Comparison of ENCODE assay signal across 11 cellular contexts in the genomic region with DNA sequence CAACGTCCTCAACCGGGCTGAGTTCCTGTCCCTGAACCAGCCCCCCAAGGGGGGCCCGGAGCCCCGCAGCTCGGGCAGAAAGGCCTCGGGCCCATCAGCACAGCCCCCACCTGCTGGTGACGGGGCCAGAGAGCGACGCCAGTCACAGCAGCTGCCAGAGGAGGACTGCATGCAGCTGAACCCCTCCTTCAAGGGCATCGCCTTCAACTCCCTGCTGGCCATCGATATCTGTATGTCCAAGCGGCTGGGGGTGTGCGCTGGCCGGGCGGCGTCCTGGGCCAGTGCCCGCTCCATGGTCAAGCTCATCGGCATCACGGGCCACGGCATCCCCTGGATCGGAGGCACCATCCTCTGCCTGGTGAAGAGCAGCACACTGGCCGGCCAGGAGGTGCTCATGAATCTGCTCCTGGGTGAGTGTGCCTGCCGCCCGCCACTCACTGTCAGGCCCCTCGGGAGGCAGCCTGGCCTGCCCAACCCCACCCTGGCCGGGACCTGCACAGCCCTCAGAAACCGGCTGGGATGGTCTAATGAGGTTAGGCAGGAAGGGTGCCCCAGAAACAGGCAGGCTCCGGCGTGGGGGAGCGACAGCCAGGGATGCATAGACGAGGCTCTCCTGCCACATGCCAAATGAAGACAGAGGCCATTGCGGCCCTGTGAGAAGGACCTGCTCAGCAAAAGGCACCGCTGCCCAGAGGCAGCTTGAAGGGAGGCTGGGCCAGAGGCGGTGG. TPM values are rescaled to one million over a fixed set of nuclear protein-coding genes. Genes with fewer than 3 reads are reported as not detected.
A peak's percentile ranks its signal among the peaks of the same experiment; 100 is the strongest.
DNase-seq lines count a peak whose midpoint lies in the region; ATAC-seq and TF ChIP-seq lines count a peak whose summit lies in the region.
"Had no signal": no experiment of that assay in that cellular context is flagged by ENCODE, and none has a peak within 500 bp of the region (broad histone marks: within the 10 kb centered on the region; RNA-seq: fewer than 3 reads in every experiment).

No MANE protein-coding gene starts in this region.

- H2AK5ac ChIP-seq in IMR-90 (ENCODE audit: low read depth, low read length) = no peak overlapping the region

- H2AFZ ChIP-seq in IMR-90 (replicated peaks; ENCODE audit: low read length, poor library complexity) = peak overlapping the region; percentile 93
- H2AFZ ChIP-seq in Karpas-422 (ENCODE audit: low read length) = no peak overlapping the region

- no peaks in the 10 kb centered on the region for H3K79me2 ChIP-seq in Karpas-422 (ENCODE audit: low read length)

- no peak for TF ChIP-seq CTCF in IMR-90 (conservative IDR thresholded peaks at IDR 0.05; ENCODE audit: low read depth, low read length)
- TF ChIP-seq CTCF in colonic mucosa (IDR thresholded peaks at IDR 0.05) = no peak
- TF ChIP-seq CTCF in right lobe of liver (IDR thresholded peaks at IDR 0.05) = no peak
- no peak for TF ChIP-seq CTCF in progenitor cell of endocrine pancreas (IDR thresholded peaks at IDR 0.05; ENCODE audit: unreplicated experiment)

- H3K27me3 Mint-ChIP-seq in progenitor cell of endocrine pancreas = no peaks in the 10 kb centered on the region
- H3K27me3 Mint-ChIP-seq in activated T-cell treated with anti-CD3 and anti-CD28 coated beads, Interleukin-2, amount 50 U/mL, for 24 hours = no peaks in the 10 kb centered on the region

- H3K14ac ChIP-seq in IMR-90 (replicated peaks; ENCODE audit: low read depth, low read length) = no peak overlapping the region

- H4K5ac ChIP-seq in IMR-90 (ENCODE audit: low read depth, low read length) = no peak overlapping the region; the same call in 1 of the 2 replicates

- intact Hi-C loops in IMR-90 (cut with micrococcal nuclease) (no loop called here), colonic mucosa (cut with DNase I) (no loop called here), right lobe of liver (cut with DNase I) (no loop called here)

- no peaks in the 10 kb centered on the region for H3K36me3 ChIP-seq in IMR-90 (ENCODE audit: control insufficient read depth, insufficient read depth, low read length)
- no peaks in the 10 kb centered on the region for H3K36me3 ChIP-seq in colonic mucosa
- no peaks in the 10 kb centered on the region for H3K36me3 ChIP-seq in right lobe of liver
- H3K36me3 ChIP-seq in stomach smooth muscle (ENCODE audit: control insufficient read depth in 2 of 2, insufficient read depth in 2 of 2, low read length in 2 of 2) = peaks cover 0 to 3% of the 10 kb centered on the region in 2 donors
- no peaks in the 10 kb centered on the region for H3K36me3 ChIP-seq in Karpas-422 (ENCODE audit: insufficient read depth, low read length)
- H3K36me3 ChIP-seq: neutrophil had no signal

- CTCF ChIA-PET in IMR-90 (lab: Yijun Ruan, JAX) = no interaction called here

- 89% methylated on average over 28 of the region's 34 CpGs; no CpG with 5 or more reads in 1 of the 2 experiments for WGBS in IMR-90 (ENCODE audit: extremely low coverage in 2 of 2, insufficient read length in 1 of 2), 2 experiments
- WGBS in right lobe of liver (ENCODE audit: insufficient coverage, low coverage, low lambda C conversion rate, missing lambda C conversion rate) = no CpG with 5 or more reads among the region's 34 CpGs

- BruUV-seq in IMR-90 (replicated peaks; lab: Mats Ljungman, UMichigan) = no TSS peak

- no peak overlapping the region for H3K56ac ChIP-seq in IMR-90 (ENCODE audit: extremely low read depth, insufficient read depth, low read length)

- H3K4me3 Mint-ChIP-seq in progenitor cell of endocrine pancreas (ENCODE audit: low read depth) = no peak overlapping the region
- H3K4me3 Mint-ChIP-seq in activated T-cell treated with anti-CD3 and anti-CD28 coated beads, Interleukin-2, amount 50 U/mL, for 24 hours = no peak overlapping the region

- in situ Hi-C loops in IMR-90 (cut with MboI; ENCODE audit: low sequenced_read_pairs) = no loop called here

- peak overlapping the region in 1 of 2 experiments; percentile 86; a peak in 2 of 4 replicates for H4K8ac ChIP-seq in IMR-90 (ENCODE audit: low read depth in 2 of 2, low read length in 2 of 2)

- no peak overlapping the region for H3K27ac Mint-ChIP-seq in progenitor cell of endocrine pancreas
- H3K27ac Mint-ChIP-seq in activated T-cell treated with anti-CD3 and anti-CD28 coated beads, Interleukin-2, amount 50 U/mL, for 24 hours = no peak overlapping the region

- no peaks in the 10 kb centered on the region for H3K36me3 Mint-ChIP-seq in progenitor cell of endocrine pancreas (ENCODE audit: insufficient read depth)
- no peaks in the 10 kb centered on the region for H3K36me3 Mint-ChIP-seq in activated T-cell treated with anti-CD3 and anti-CD28 coated beads, Interleukin-2, amount 50 U/mL, for 24 hours (ENCODE audit: low read depth)

- H3K9me3 Mint-ChIP-seq in progenitor cell of endocrine pancreas (ENCODE audit: low read depth) = no peaks in the 10 kb centered on the region
- no peaks in the 10 kb centered on the region for H3K9me3 Mint-ChIP-seq in activated T-cell treated with anti-CD3 and anti-CD28 coated beads, Interleukin-2, amount 50 U/mL, for 24 hours

- H4K91ac ChIP-seq in IMR-90 (ENCODE audit: insufficient read depth, low read depth, low read length) = no peak overlapping the region

- no peak for TF ChIP-seq RAD21 in IMR-90 (IDR thresholded peaks at IDR 0.05; ENCODE audit: low read length)

- H3K18ac ChIP-seq in IMR-90 (ENCODE audit: low read depth, low read length) = no peak overlapping the region

- H3K9me3 ChIP-seq in IMR-90 (ENCODE audit: control insufficient read depth, insufficient read depth, low read length) (no peaks in the 10 kb centered on the region), colonic mucosa (no peaks in the 10 kb centered on the region), right lobe of liver (no peaks in the 10 kb centered on the region), stomach smooth muscle (ENCODE audit: control insufficient read depth in 2 of 2, low read length in 2 of 2) (no peaks in the 10 kb centered on the region), Karpas-422 (ENCODE audit: low read length) (no peaks in the 10 kb centered on the region)
- H3K9me3 ChIP-seq: neutrophil had no signal

- H3K4me1 Mint-ChIP-seq in progenitor cell of endocrine pancreas (ENCODE audit: low read depth) = peaks cover 1% of the 10 kb centered on the region
- H3K4me1 Mint-ChIP-seq in activated T-cell treated with anti-CD3 and anti-CD28 coated beads, Interleukin-2, amount 50 U/mL, for 24 hours (ENCODE audit: low read depth) = no peaks in the 10 kb centered on the region

- DNase-seq in IMR-90 = no peak
- DNase-seq in colonic mucosa = no peak
- no peak for DNase-seq in right lobe of liver
- no peak for DNase-seq in progenitor cell of endocrine pancreas (ENCODE audit: low spot score, unreplicated experiment)
- no peak for DNase-seq in Karpas-422
- DNase-seq in NCI-H1105 treated with DMSO at 0.1 percent for 48 hours (lab: John Stamatoyannopoulos, UW) = no peak
- DNase-seq in activated T-cell treated with anti-CD3 and anti-CD28 coated beads, Interleukin-2, amount 50 U/mL, for 24 hours = no peak
- DNase-seq: GDM1, SW 1271 had no signal

- no peak overlapping the region for H2BK20ac ChIP-seq in IMR-90 (ENCODE audit: low read depth, low read length)

- H3K4ac ChIP-seq in IMR-90 (ENCODE audit: low read depth, low read length) = no peak overlapping the region

- H3K27ac ChIP-seq in IMR-90 (ENCODE audit: insufficient read depth, low read length) (no peak overlapping the region), colonic mucosa (no peak overlapping the region), right lobe of liver (no peak overlapping the region), stomach smooth muscle (ENCODE audit: low read length) (peak overlapping the region; percentile 37), Karpas-422 (ENCODE audit: low read length) (no peak overlapping the region)
- H3K27ac ChIP-seq: neutrophil had no signal

- POLR2A ChIA-PET in IMR-90 (lab: Charles Lee; ENCODE audit: unreplicated experiment) = no interaction called here

- H3K4me1 ChIP-seq in IMR-90 (ENCODE audit: control insufficient read depth, insufficient read depth, low read length) (no peaks in the 10 kb centered on the region), colonic mucosa (no peaks in the 10 kb centered on the region), right lobe of liver (no peaks in the 10 kb centered on the region), stomach smooth muscle (ENCODE audit: control insufficient read depth, insufficient read depth, low read length) (peaks cover 21% of the 10 kb centered on the region), Karpas-422 (ENCODE audit: low read length) (peaks cover 4% of the 10 kb centered on the region; the same call in 1 of the 2 replicates)

- no peak overlapping the region for H2BK120ac ChIP-seq in IMR-90 (ENCODE audit: low read depth, low read length)

- no peak overlapping the region for H2BK15ac ChIP-seq in IMR-90 (ENCODE audit: low read depth, low read length)

- no peak overlapping the region for H2BK5ac ChIP-seq in IMR-90 (ENCODE audit: low read depth, low read length, poor library complexity, severe bottlenecking)

- dilution Hi-C loops in IMR-90 (cut with HindIII; ENCODE audit: low sequenced_read_pairs, unreplicated experiment) = no loop called here

- H3K9me1 ChIP-seq in IMR-90 (ENCODE audit: insufficient read depth, low read length) = no peaks in the 10 kb centered on the region; the same call in 1 of the 2 replicates

- H4K20me1 ChIP-seq in IMR-90 (ENCODE audit: insufficient read depth, low read length) (no peaks in the 10 kb centered on the region), Karpas-422 (ENCODE audit: insufficient read depth, low read depth, low read length) (no peaks in the 10 kb centered on the region)

- ATAC-seq in IMR-90 (ENCODE audit: low read depth) (no peak), right lobe of liver (peak in 1 of 4 donors; percentile 12)

- H3K27me3 ChIP-seq in IMR-90 (ENCODE audit: control insufficient read depth, insufficient read depth, low read length) = peaks cover 5% of the 10 kb centered on the region
- H3K27me3 ChIP-seq in colonic mucosa = no peaks in the 10 kb centered on the region
- H3K27me3 ChIP-seq in right lobe of liver = no peaks in the 10 kb centered on the region
- H3K27me3 ChIP-seq in stomach smooth muscle (ENCODE audit: control insufficient read depth in 1 of 2, insufficient read depth in 2 of 2, low read length in 2 of 2) = no peaks in the 10 kb centered on the region
- no peaks in the 10 kb centered on the region for H3K27me3 ChIP-seq in Karpas-422 (ENCODE audit: low read length)
- H3K27me3 ChIP-seq: neutrophil had no signal

- no peak for TF ChIP-seq POLR2A in IMR-90 (IDR thresholded peaks at IDR 0.05; ENCODE audit: low read depth, low read length)
- no peak for TF ChIP-seq POLR2A in right lobe of liver (IDR thresholded peaks at IDR 0.05)

- no peak overlapping the region for H3K23ac ChIP-seq in IMR-90 (ENCODE audit: low read depth, low read length)

- H2AK9ac ChIP-seq in IMR-90 (replicated peaks; ENCODE audit: low read depth, low read length, poor library complexity) = peak overlapping the region; percentile 65

- H3K4me3 ChIP-seq in IMR-90 (ENCODE audit: insufficient read depth, low read depth, low read length) (no peak overlapping the region), colonic mucosa (peak overlapping the region; percentile 34), right lobe of liver (peak overlapping the region; percentile 7 to 35 (median 21)), stomach smooth muscle (ENCODE audit: low read length in 2 of 2) (peak overlapping the region; percentile 65 to 81), Karpas-422 (ENCODE audit: low read length) (no peak overlapping the region)

- H3K9ac ChIP-seq in IMR-90 (ENCODE audit: low read depth, low read length) = 0 out of 2 replicates have a peak overlapping the region, but pooled peaks have one; percentile 19
- H3K9ac ChIP-seq in colonic mucosa (ENCODE audit: low read depth in 2 of 2, low read length in 2 of 2) = peak overlapping the region; percentile 26 to 66
- H3K9ac ChIP-seq in stomach smooth muscle (ENCODE audit: low read length in 2 of 2) = peak overlapping the region; percentile 70 to 80
- no peak overlapping the region for H3K9ac ChIP-seq in Karpas-422 (ENCODE audit: low read length)

- H3K4me2 ChIP-seq in IMR-90 (ENCODE audit: low read depth, low read length) (0 out of 2 replicates have a peak overlapping the region, but pooled peaks have one; percentile 8), Karpas-422 (ENCODE audit: low read depth, low read length, poor library complexity, severe bottlenecking) (no peak overlapping the region)

- H3K9me2 ChIP-seq in Karpas-422 (replicated peaks; ENCODE audit: insufficient read depth, low read length) = no peaks in the 10 kb centered on the region

- no peaks in the 10 kb centered on the region for H3K79me1 ChIP-seq in IMR-90 (ENCODE audit: low read depth in 1 of 2, low read length in 2 of 2)

RNA-seq across cellular contexts. Expression of gene PLPP7, which starts 0.7 kb away (rescaled TPM):
- total RNA-seq in IMR-90 (2012; rRNA removed) (0.54 and 0.56 TPM in 2 replicates), colonic mucosa (1 to 10 TPM in 1 of 2 donors, under 1 TPM in 1; 0.40 to 1.1 TPM), right lobe of liver (under 1 TPM in 5 of 6 experiments, not detected in 1; 0.11 to 0.43 (median 0.22) TPM), progenitor cell of endocrine pancreas (3.6 TPM in 2 replicates)
- 1.2 TPM in 2 replicates for polyA plus RNA-seq in IMR-90 (2012; rRNA removed)
- polyA plus RNA-seq in IMR-90 (2012; cell fraction: cytosol; rRNA removed) = 0.89 and 2.2 TPM in 2 replicates
- 1.1 and 2.3 TPM in 2 replicates for polyA plus RNA-seq in IMR-90 (2012; cell fraction: nucleus; rRNA removed; ENCODE audit: low replicate concordance)
- total RNA-seq in Karpas-422 (2014; rRNA removed; shearing (Covaris generic); ENCODE audit: low replicate concordance) = not detected in 2 replicates

RNA-seq across cellular contexts. Expression of gene FAM78A, which starts 13.9 kb away (rescaled TPM):
- under 0.01 and 0.18 TPM in 2 replicates for total RNA-seq in IMR-90 (2012; rRNA removed)
- polyA plus RNA-seq in IMR-90 (2012; rRNA removed) = 0.27 and 0.56 TPM in 2 replicates
- 0.12 and 0.41 TPM in 2 replicates for polyA plus RNA-seq in IMR-90 (2012; cell fraction: cytosol; rRNA removed)
- 0.32 and 0.71 TPM in 2 replicates for polyA plus RNA-seq in IMR-90 (2012; cell fraction: nucleus; rRNA removed; ENCODE audit: low replicate concordance)
- total RNA-seq in colonic mucosa = 1 to 10 TPM; 1.5 to 2.0 TPM
- total RNA-seq in right lobe of liver = 1 to 10 TPM in 4 of 6 experiments, under 1 TPM in 2; 0.92 to 2.4 (median 1.6) TPM
- 1.9 and 2.0 TPM in 2 replicates for total RNA-seq in progenitor cell of endocrine pancreas
- 31.6 and 43.9 TPM in 2 replicates for total RNA-seq in Karpas-422 (2014; rRNA removed; shearing (Covaris generic); ENCODE audit: low replicate concordance)

Comparison
In these comparisons a context has a peak if more than half of its experiments do, and no peak if none do; other contexts are left out.
1. H3K4me3 ChIP-seq: peak in colonic mucosa (single experiment), right lobe of liver (3 of 3) and stomach smooth muscle (2 of 2); none in IMR-90 (single experiment) and Karpas-422 (single experiment).